Comparison of ENCODE assay signal across 13 cellular contexts in genomic region chr5:151461312-151461711, GRCh38. TPM values are rescaled to one million over a fixed set of nuclear protein-coding genes. Genes with fewer than 3 reads are reported as not detected.
DNase-seq lines count a peak whose midpoint lies in the region; ATAC-seq, FAIRE-seq and TF ChIP-seq lines count a peak whose summit lies in the region.
"Had no signal": no experiment of that assay in that cellular context is flagged by ENCODE, and none has a peak within 500 bp of the region (broad histone marks: within the 10 kb centered on the region; RNA-seq: fewer than 3 reads in every experiment).

No MANE protein-coding gene starts in this region.

- ATAC-seq in GM19328 (IDR thresholded peaks at IDR 0.05; ENCODE audit: unreplicated experiment) (peak; percentile 85), HG02623 (IDR thresholded peaks at IDR 0.05; ENCODE audit: unreplicated experiment) (peak; percentile 96), HG03378 (IDR thresholded peaks at IDR 0.05; ENCODE audit: unreplicated experiment) (peak; percentile 90)
- ATAC-seq: Right ventricle myocardium inferior had no signal

- peak; percentile 41 for DNase-seq in GM12891 (ENCODE audit: insufficient read length, low spot score)
- no peak for DNase-seq in stimulated activated CD4-positive, alpha-beta T cell treated with anti-CD3 and anti-CD28 coated beads, Interleukin-12 subunit alpha, Interleukin-12 subunit beta, amount 100 ng/mL, for 4 hours
- DNase-seq in SIG-M5 (lab: John Stamatoyannopoulos, UW): no peak
- DNase-seq in kidney glomerular epithelial cell (lab: John Stamatoyannopoulos, UW): no peak
- DNase-seq in NCI-H2029 treated with DMSO at 0.1 percent for 48 hours (lab: John Stamatoyannopoulos, UW): no peak
- DNase-seq: activated B cell treated with CpG ODN at 0.5 μM for 24 hours, activated gamma-delta T cell treated with Interleukin-2 at 50 U/mL for 16 hours, HFFc6, small intestine had no signal

- peak; percentile 92 for FAIRE-seq in GM12891 (lab: Jason Lieb, UNC)
- FAIRE-seq: small intestine had no signal

- no peak for TF ChIP-seq POLR2A in GM12891 (IDR thresholded peaks at IDR 0.05; ENCODE audit: low read depth, low read length)

TF ChIP-seq in GM12891, 5 proteins besides CTCF, POLR2A, EP300 and RAD21:
- no peak for TF ChIP-seq SPI1 (IDR thresholded peaks at IDR 0.05; ENCODE audit: low read depth, low read length)
- TF ChIP-seq PAX5 (IDR thresholded peaks at IDR 0.05; ENCODE audit: insufficient read depth, low read length, severe bottlenecking): peak; percentile 59
- TF ChIP-seq POLR2AphosphoS5 (IDR thresholded peaks at IDR 0.05; ENCODE audit: low read depth, low read length): no peak
- TF ChIP-seq POU2F2 (IDR thresholded peaks at IDR 0.05; ENCODE audit: low read depth, low read length): 0 out of 2 replicates have a peak, but pooled peaks have one; percentile 20

RNA-seq across cellular contexts. Expression of gene SLC36A1, which starts 13.9 kb away (rescaled TPM):
- polyA plus RNA-seq in GM12891 (2012; ENCODE audit: low read depth, missing spikeins): 1.1 TPM
